ENCODE assay signal across 16 cellular contexts in genomic region chr9:1434082-1434481, GRCh38.
DNase-seq lines count a peak whose midpoint lies in the region; ATAC-seq, FAIRE-seq and TF ChIP-seq lines count a peak whose summit lies in the region.
"Had no signal": no experiment of that assay in that cellular context is flagged by ENCODE, and none has a peak within 500 bp of the region (broad histone marks: within the 10 kb centered on the region; RNA-seq: fewer than 3 reads in every experiment).

No MANE protein-coding gene starts in this region.

- no peaks in the 10 kb centered on the region for H3K36me3 Mint-ChIP-seq in nephron progenitor cell (ENCODE audit: low read depth)
- H3K36me3 Mint-ChIP-seq: activated naive CD4-positive, alpha-beta T cell treated with anti-CD3 and anti-CD28 coated beads, Interleukin-2, amount 50 U/mL, for 24 hours had no signal

- H3K9me3 Mint-ChIP-seq in nephron progenitor cell: peaks cover 67% of the 10 kb centered on the region
- H3K9me3 Mint-ChIP-seq: activated naive CD4-positive, alpha-beta T cell treated with anti-CD3 and anti-CD28 coated beads, Interleukin-2, amount 50 U/mL, for 24 hours had no signal

- TF ChIP-seq CTCF in LNCaP clone FGC (IDR thresholded peaks at IDR 0.05; ENCODE audit: control insufficient read depth, extremely low read depth, insufficient read depth) (peak; percentile 29; the same call in 1 of the 2 replicates), bronchial epithelial cell (IDR thresholded peaks at IDR 0.05; ENCODE audit: insufficient read depth, low read length, severe bottlenecking) (peak; percentile 54), nephron progenitor cell (IDR thresholded peaks at IDR 0.05) (peak; percentile 16)

- H3K4me1 Mint-ChIP-seq in nephron progenitor cell: peaks cover 5% of the 10 kb centered on the region
- H3K4me1 Mint-ChIP-seq: activated naive CD4-positive, alpha-beta T cell treated with anti-CD3 and anti-CD28 coated beads, Interleukin-2, amount 50 U/mL, for 24 hours had no signal

- ATAC-seq in HG03469 (IDR thresholded peaks at IDR 0.05; ENCODE audit: unreplicated experiment): no peak
- ATAC-seq in GM19023 (IDR thresholded peaks at IDR 0.05; ENCODE audit: unreplicated experiment): no peak
- ATAC-seq: pancreas had no signal

- H3K36me3 ChIP-seq in bronchial epithelial cell (ENCODE audit: control insufficient read depth, insufficient read depth, low read length): no peaks in the 10 kb centered on the region
- H3K36me3 ChIP-seq: esophagus muscularis mucosa, pancreas, tibial nerve had no signal

- no peak for FAIRE-seq in bronchial epithelial cell (lab: Jason Lieb, UNC)
- FAIRE-seq: GM12892, pancreas had no signal

- no peaks in the 10 kb centered on the region for H3K27me3 Mint-ChIP-seq in nephron progenitor cell (ENCODE audit: low read depth, poor library complexity)

- DNase-seq in DMS 273 (lab: John Stamatoyannopoulos, UW; ENCODE audit: unreplicated experiment) (peak; percentile 19), DMS 273 treated with DMSO at 0.1 percent for 48 hours (lab: John Stamatoyannopoulos, UW) (no peak), LNCaP clone FGC (ENCODE audit: low read depth) (no peak), bronchial epithelial cell (ENCODE audit: low read depth) (peak; percentile 18), nephron progenitor cell (no peak), foreskin melanocyte (no peak)
- DNase-seq: 8988T, cerebellar nuclear complex, NCI-H510A, pancreas had no signal

- H3K4me3 Mint-ChIP-seq in nephron progenitor cell: no peak overlapping the region
- H3K4me3 Mint-ChIP-seq: activated naive CD4-positive, alpha-beta T cell treated with anti-CD3 and anti-CD28 coated beads, Interleukin-2, amount 50 U/mL, for 24 hours had no signal

- no peak overlapping the region for H3K27ac Mint-ChIP-seq in nephron progenitor cell
- H3K27ac Mint-ChIP-seq: activated naive CD4-positive, alpha-beta T cell treated with anti-CD3 and anti-CD28 coated beads, Interleukin-2, amount 50 U/mL, for 24 hours had no signal

- no peaks in the 10 kb centered on the region for H3K27me3 ChIP-seq in bronchial epithelial cell (ENCODE audit: control insufficient read depth, insufficient read depth, low read length)
- H3K27me3 ChIP-seq: esophagus muscularis mucosa, pancreas, tibial nerve had no signal

- no peak overlapping the region for H3K4me3 ChIP-seq in LNCaP clone FGC (ENCODE audit: low read depth, low read length)
- H3K4me3 ChIP-seq in bronchial epithelial cell (ENCODE audit: low read depth, low read length): no peak overlapping the region
- H3K4me3 ChIP-seq: esophagus muscularis mucosa, pancreas, tibial nerve had no signal

Comparison
In these comparisons a context has a peak if more than half of its experiments do, and no peak if none do; other contexts are left out.
1. DNase-seq: peak in DMS 273 (single experiment) and bronchial epithelial cell (single experiment); none in DMS 273 treated with DMSO at 0.1 percent for 48 hours (single experiment), LNCaP clone FGC (single experiment), nephron progenitor cell (single experiment) and foreskin melanocyte (single experiment).
2. Peak in every context shown above with its lines, with median percentiles within 50 percentile points of each other: CTCF ChIP-seq.